8 cellular contexts compared by ENCODE assay signal in the genomic region with DNA sequence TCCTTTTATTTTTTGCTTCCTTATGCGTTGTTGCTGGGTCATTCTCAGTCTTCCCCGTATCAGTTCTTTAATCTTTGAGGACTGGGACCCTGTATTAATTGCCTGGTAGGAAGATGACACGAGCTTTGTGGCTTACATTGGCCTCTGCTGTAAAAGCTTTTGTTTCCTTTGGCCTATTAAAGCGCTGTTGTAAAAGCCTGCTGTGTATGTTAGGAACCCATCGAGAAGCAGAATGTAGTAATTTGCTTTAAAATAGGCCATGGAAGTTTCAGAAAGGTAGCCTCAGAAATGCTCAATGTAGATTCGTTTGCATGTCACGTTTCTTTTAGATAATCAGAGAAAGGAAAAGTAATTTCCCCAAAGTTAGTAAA.
DNase-seq lines count a peak whose midpoint lies in the region; ATAC-seq and TF ChIP-seq lines count a peak whose summit lies in the region.

No MANE protein-coding gene starts in this region.

- peak overlapping the region; percentile 70 for H3K4me3 ChIP-seq in mononuclear cell (ENCODE audit: low read length)

- peaks cover 2% of the 10 kb centered on the region for H3K27me3 Mint-ChIP-seq in activated CD4-positive, alpha-beta T cell treated with anti-CD3 and anti-CD28 coated beads, Interleukin-2, amount 10 ng/mL, durations not matched to agents 24 days and 14 days

- no peak for TF ChIP-seq CTCF in GM13976 (IDR thresholded peaks at IDR 0.05; ENCODE audit: borderline replicate concordance, control extremely low read depth, extremely low read depth, insufficient read depth, missing control alignments)

- peaks cover 30% of the 10 kb centered on the region for H3K4me1 ChIP-seq in mononuclear cell (ENCODE audit: insufficient read depth, low read length)

- ATAC-seq in HG03457 (IDR thresholded peaks at IDR 0.05; ENCODE audit: unreplicated experiment): peak; percentile 5

- intact Hi-C loops in activated CD4-positive, alpha-beta T cell treated with anti-CD3 and anti-CD28 coated beads, Interleukin-2, amount 10 ng/mL, durations not matched to agents 24 days and 14 days (cut with micrococcal nuclease): loop anchor here (1.0 to 10.0 kb wide), 7 partner anchors 46 to 1508 kb away; partner anchors contain the start of genes BRCA2, FRY and ZAR1L

- no peaks in the 10 kb centered on the region for H3K9me3 ChIP-seq in mononuclear cell (ENCODE audit: low read depth, low read length)

- no peaks in the 10 kb centered on the region for H3K27me3 ChIP-seq in mononuclear cell (ENCODE audit: insufficient read depth, low read length)

- H3K9me3 Mint-ChIP-seq in activated CD4-positive, alpha-beta T cell treated with anti-CD3 and anti-CD28 coated beads, Interleukin-2, amount 10 ng/mL, durations not matched to agents 24 days and 14 days: peaks cover 11% of the 10 kb centered on the region

- peak overlapping the region; percentile 99 for H3K27ac Mint-ChIP-seq in activated CD4-positive, alpha-beta T cell treated with anti-CD3 and anti-CD28 coated beads, Interleukin-2, amount 10 ng/mL, durations not matched to agents 24 days and 14 days

- peaks cover 36% of the 10 kb centered on the region for H3K4me1 Mint-ChIP-seq in activated CD4-positive, alpha-beta T cell treated with anti-CD3 and anti-CD28 coated beads, Interleukin-2, amount 10 ng/mL, durations not matched to agents 24 days and 14 days

- peaks cover 3% of the 10 kb centered on the region for H3K36me3 Mint-ChIP-seq in activated CD4-positive, alpha-beta T cell treated with anti-CD3 and anti-CD28 coated beads, Interleukin-2, amount 10 ng/mL, durations not matched to agents 24 days and 14 days (ENCODE audit: low read depth)

- H3K4me3 Mint-ChIP-seq in activated CD4-positive, alpha-beta T cell treated with anti-CD3 and anti-CD28 coated beads, Interleukin-2, amount 10 ng/mL, durations not matched to agents 24 days and 14 days: peak overlapping the region; percentile 90

- DNase-seq in activated CD4-positive, alpha-beta T cell treated with anti-CD3 and anti-CD28 coated beads, Interleukin-2, amount 10 ng/mL, durations not matched to agents 24 days and 14 days: no peak
- DNase-seq in activated CD4-positive, alpha-beta T cell treated with anti-CD3 and anti-CD28 coated beads, Interleukin-2, amount 50 U/mL, for 48 hours: no peak
- no peak for DNase-seq in caudate nucleus (lab: John Stamatoyannopoulos, UW)
- no peak for DNase-seq in cerebellar cortex (ENCODE audit: low spot score)
- DNase-seq in T1000 (lab: John Stamatoyannopoulos, UW): no peak
- no peak for DNase-seq in GM13976 (ENCODE audit: low spot score)

- in situ Hi-C loops in GM13976 (cut with MboI; ENCODE audit: low sequenced_read_pairs, unreplicated experiment): loop anchor here (10.0 to 25.0 kb wide), 3 partner anchors 182 to 1619 kb away; partner anchors contain the start of gene PDS5B

- peak overlapping the region; percentile 100 for H3K27ac ChIP-seq in caudate nucleus (ENCODE audit: low read depth, low read length)
